In the genomic region with DNA sequence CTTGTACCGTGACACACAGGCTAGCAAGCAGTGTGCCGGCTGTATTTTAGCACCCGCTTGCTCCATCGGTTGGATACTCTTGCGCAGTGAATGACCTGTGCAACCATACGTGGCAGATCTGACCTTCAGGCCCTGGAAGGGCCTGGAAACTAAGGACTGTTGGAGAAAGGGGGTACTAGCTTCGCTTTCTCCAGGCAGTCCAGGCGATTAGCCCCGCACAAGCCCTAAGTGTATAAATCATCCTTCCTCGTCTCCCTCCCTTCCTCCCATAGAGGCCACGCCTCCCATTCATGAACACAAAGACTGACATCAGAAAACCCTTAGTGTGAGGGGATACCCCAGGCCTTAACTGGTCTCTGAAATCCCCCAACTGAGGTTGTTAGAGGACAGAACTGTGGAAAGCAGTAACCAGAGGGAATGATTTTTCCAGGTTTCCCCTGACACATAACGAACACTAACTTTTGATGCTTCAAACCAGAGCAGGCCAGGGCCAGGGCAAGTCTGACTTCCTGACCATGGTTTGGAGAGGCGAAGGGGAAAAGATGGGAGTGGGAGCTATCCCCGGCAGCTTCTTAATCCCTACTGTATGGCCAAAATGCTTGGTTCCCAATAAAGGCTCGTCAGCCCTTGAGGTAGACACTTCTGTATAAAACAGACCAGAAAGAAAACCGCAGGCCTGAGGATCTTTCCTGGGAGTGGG, we compare ENCODE assay signal across 1 cellular context.
TF ChIP-seq lines count a peak whose summit lies in the region.

No MANE protein-coding gene starts in this region.

TF ChIP-seq in GM23338, 12 proteins besides CTCF, POLR2A, EP300 and RAD21 (continued from another document):
- TF ChIP-seq, protein P1, sequence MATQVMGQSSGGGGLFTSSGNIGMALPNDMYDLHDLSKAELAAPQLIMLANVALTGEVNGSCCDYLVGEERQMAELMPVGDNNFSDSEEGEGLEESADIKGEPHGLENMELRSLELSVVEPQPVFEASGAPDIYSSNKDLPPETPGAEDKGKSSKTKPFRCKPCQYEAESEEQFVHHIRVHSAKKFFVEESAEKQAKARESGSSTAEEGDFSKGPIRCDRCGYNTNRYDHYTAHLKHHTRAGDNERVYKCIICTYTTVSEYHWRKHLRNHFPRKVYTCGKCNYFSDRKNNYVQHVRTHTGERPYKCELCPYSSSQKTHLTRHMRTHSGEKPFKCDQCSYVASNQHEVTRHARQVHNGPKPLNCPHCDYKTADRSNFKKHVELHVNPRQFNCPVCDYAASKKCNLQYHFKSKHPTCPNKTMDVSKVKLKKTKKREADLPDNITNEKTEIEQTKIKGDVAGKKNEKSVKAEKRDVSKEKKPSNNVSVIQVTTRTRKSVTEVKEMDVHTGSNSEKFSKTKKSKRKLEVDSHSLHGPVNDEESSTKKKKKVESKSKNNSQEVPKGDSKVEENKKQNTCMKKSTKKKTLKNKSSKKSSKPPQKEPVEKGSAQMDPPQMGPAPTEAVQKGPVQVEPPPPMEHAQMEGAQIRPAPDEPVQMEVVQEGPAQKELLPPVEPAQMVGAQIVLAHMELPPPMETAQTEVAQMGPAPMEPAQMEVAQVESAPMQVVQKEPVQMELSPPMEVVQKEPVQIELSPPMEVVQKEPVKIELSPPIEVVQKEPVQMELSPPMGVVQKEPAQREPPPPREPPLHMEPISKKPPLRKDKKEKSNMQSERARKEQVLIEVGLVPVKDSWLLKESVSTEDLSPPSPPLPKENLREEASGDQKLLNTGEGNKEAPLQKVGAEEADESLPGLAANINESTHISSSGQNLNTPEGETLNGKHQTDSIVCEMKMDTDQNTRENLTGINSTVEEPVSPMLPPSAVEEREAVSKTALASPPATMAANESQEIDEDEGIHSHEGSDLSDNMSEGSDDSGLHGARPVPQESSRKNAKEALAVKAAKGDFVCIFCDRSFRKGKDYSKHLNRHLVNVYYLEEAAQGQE (IDR thresholded peaks at IDR 0.05; ENCODE audit: unreplicated experiment), result no peak
- TF ChIP-seq STAT1 (IDR thresholded peaks at IDR 0.05; ENCODE audit: unreplicated experiment), result no peak
- no peak for TF ChIP-seq JUNB (IDR thresholded peaks at IDR 0.05; ENCODE audit: unreplicated experiment)
TF ChIP-seq in GM23338: peak in this region for 0.
